30 cellular contexts compared by ENCODE assay signal in the genomic region with DNA sequence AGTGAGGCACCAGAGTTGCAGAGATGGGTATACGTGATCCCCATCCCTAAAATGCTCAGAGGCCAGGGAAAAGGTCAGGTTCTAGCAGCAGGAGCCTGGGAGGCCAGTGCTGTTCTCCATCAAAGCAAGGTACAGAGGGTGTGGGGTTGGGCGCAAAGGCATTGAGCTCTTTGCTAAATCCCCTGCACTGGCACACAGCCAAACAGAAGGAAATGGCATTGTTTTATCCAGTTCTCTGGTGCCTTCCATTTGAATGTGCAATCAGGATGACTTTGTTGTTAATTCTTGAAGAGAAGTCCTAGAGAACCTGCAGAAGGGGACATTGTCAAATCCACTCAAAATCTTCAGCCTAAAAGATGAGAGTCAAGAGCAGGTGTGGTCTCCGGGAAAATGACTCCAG.
"Had no signal": no experiment of that assay in that cellular context is flagged by ENCODE, and none has a peak within 500 bp of the region (broad histone marks: within the 10 kb centered on the region; RNA-seq: fewer than 3 reads in every experiment).

No MANE protein-coding gene starts in this region.

- H3K27ac Mint-ChIP-seq: activated CD4-positive, alpha-beta memory T cell treated with anti-CD3 and anti-CD28 coated beads, Interleukin-2, amount 10 ng/mL, durations not matched to agents 7 days and 5 days; activated CD4-positive, alpha-beta T cell treated with anti-CD3 and anti-CD28 coated beads for 36 hours; activated naive CD4-positive, alpha-beta T cell treated with anti-CD3 and anti-CD28 coated beads for 36 hours; activated naive CD8-positive, alpha-beta T cell; activated T-helper 17 cell treated with anti-CD3 and anti-CD28 coated beads, Interleukin-2, amount 50 U/mL, for 72 hours had no signal

- H3K4me2 ChIP-seq: SK-N-SH had no signal

- FAIRE-seq: astrocyte had no signal

- H3K9me2 ChIP-seq: SK-N-SH had no signal

- H3K4me3 Mint-ChIP-seq: activated CD4-positive, alpha-beta memory T cell treated with anti-CD3 and anti-CD28 coated beads, Interleukin-2, amount 10 ng/mL, durations not matched to agents 7 days and 5 days; activated CD4-positive, alpha-beta T cell treated with anti-CD3 and anti-CD28 coated beads for 36 hours; activated naive CD4-positive, alpha-beta T cell treated with anti-CD3 and anti-CD28 coated beads for 36 hours; activated naive CD8-positive, alpha-beta T cell; activated T-helper 17 cell treated with anti-CD3 and anti-CD28 coated beads, Interleukin-2, amount 50 U/mL, for 72 hours; brain had no signal

- H3K4me3 ChIP-seq: cardiac muscle cell, SJCRH30 had no signal

- H3K9me3 ChIP-seq: SJCRH30, SK-N-SH had no signal

- H3K9ac ChIP-seq: SK-N-SH had no signal

- H3K9me3 Mint-ChIP-seq: activated CD4-positive, alpha-beta memory T cell treated with anti-CD3 and anti-CD28 coated beads, Interleukin-2, amount 10 ng/mL, durations not matched to agents 7 days and 5 days; activated naive CD4-positive, alpha-beta T cell treated with anti-CD3 and anti-CD28 coated beads for 36 hours; activated T-helper 17 cell treated with anti-CD3 and anti-CD28 coated beads, Interleukin-2, amount 50 U/mL, for 72 hours had no signal

- H3K27me3 ChIP-seq: cardiac muscle cell, SJCRH30 had no signal

- ATAC-seq: activated CD4-positive, alpha-beta T cell treated with anti-CD3 and anti-CD28 coated beads for 36 hours; activated T-helper 17 cell treated with anti-CD3 and anti-CD28 coated beads, Interleukin-2, amount 50 U/mL, for 72 hours; Panc1 had no signal

- DNase-seq: activated CD4-positive, alpha-beta memory T cell treated with anti-CD3 and anti-CD28 coated beads, Interleukin-2, amount 10 ng/mL, durations not matched to agents 7 days and 5 days; activated CD4-positive, alpha-beta T cell treated with anti-CD3 and anti-CD28 coated beads for 36 hours; activated CD4-positive, alpha-beta T cell treated with anti-CD3 and anti-CD28 coated beads, Interleukin-2, amount 50 U/mL, for 1 hour; activated gamma-delta T cell; activated naive CD4-positive, alpha-beta T cell treated with anti-CD3 and anti-CD28 coated beads for 36 hours; activated T-cell treated with anti-CD3 and anti-CD28 coated beads for 4 hours; activated T-cell treated with anti-CD3 and anti-CD28 coated beads, Interleukin-2, amount 50 U/mL, for 48 hours; amygdala; Karpas-422; NCI-H1105 treated with DMSO at 0.1 percent for 48 hours; NCI-H1436 treated with DMSO at 0.1 percent for 48 hours; NCI-H187; NCI-H2081; NCI-H2171 treated with DMSO at 0.1 percent for 48 hours; NCI-H226; NCI-H774; NK-92 treated with Interleukin-12 subunit alpha and Interleukin-12 subunit beta, amount 100 ng/mL, for 24 hours; OCI-M1; Right ventricle myocardium superior; RPMI8226; SJCRH30; SK-N-SH; T-helper 1 cell; WERI-Rb-1 had no signal

- H3K4me1 ChIP-seq: SJCRH30 had no signal

- H3K36me3 ChIP-seq: cardiac muscle cell, SJCRH30, WERI-Rb-1 had no signal

- H3K4me1 Mint-ChIP-seq: activated CD4-positive, alpha-beta memory T cell treated with anti-CD3 and anti-CD28 coated beads, Interleukin-2, amount 10 ng/mL, durations not matched to agents 7 days and 5 days; activated CD4-positive, alpha-beta T cell treated with anti-CD3 and anti-CD28 coated beads for 36 hours; activated T-helper 17 cell treated with anti-CD3 and anti-CD28 coated beads, Interleukin-2, amount 50 U/mL, for 72 hours had no signal

- H3K27ac ChIP-seq: cardiac muscle cell, SJCRH30, WERI-Rb-1 had no signal
